8 cellular contexts compared by ENCODE assay signal in genomic region chr10:91340613-91341362, GRCh38.
DNase-seq lines count a peak whose midpoint lies in the region; ATAC-seq and TF ChIP-seq lines count a peak whose summit lies in the region.

No MANE protein-coding gene starts in this region.

- TF ChIP-seq CTCF in omental fat pad (IDR thresholded peaks at IDR 0.05) (no peak), Peyer's patch (IDR thresholded peaks at IDR 0.05) (no peak)

- ATAC-seq in omental fat pad (ENCODE audit: low FRiP score) (peak; percentile 48), HG03439 (IDR thresholded peaks at IDR 0.05; ENCODE audit: unreplicated experiment) (no peak), HG02571 (IDR thresholded peaks at IDR 0.05; ENCODE audit: unreplicated experiment) (no peak)

- no peaks in the 10 kb centered on the region for H3K36me3 ChIP-seq in Peyer's patch

- no peak for TF ChIP-seq POLR2A in Peyer's patch (IDR thresholded peaks at IDR 0.05)

- peak; percentile 31 for DNase-seq in DMS 273 treated with DMSO at 0.1 percent for 48 hours (lab: John Stamatoyannopoulos, UW)
- DNase-seq in NCI-H2171 (lab: John Stamatoyannopoulos, UW), result peak; percentile 24
- DNase-seq in dermis blood vessel endothelial cell, result peak; percentile 94
- no peak for DNase-seq in omental fat pad (ENCODE audit: low spot score)
- no peak for DNase-seq in Peyer's patch
- no peak for DNase-seq in ureter (ENCODE audit: low spot score)

- no peaks in the 10 kb centered on the region for H3K4me1 ChIP-seq in Peyer's patch

- no peak overlapping the region for H3K4me3 ChIP-seq in Peyer's patch

- H3K27ac ChIP-seq in Peyer's patch, result no peak overlapping the region

- no peaks in the 10 kb centered on the region for H3K27me3 ChIP-seq in Peyer's patch

- no peaks in the 10 kb centered on the region for H3K9me3 ChIP-seq in Peyer's patch

Comparison
In these comparisons a context has a peak if more than half of its experiments do, and no peak if none do; other contexts are left out.
1. DNase-seq: peak in DMS 273 treated with DMSO at 0.1 percent for 48 hours (single experiment), NCI-H2171 (single experiment) and dermis blood vessel endothelial cell (single experiment); none in omental fat pad (single experiment), Peyer's patch (0 of 3) and ureter (single experiment).